1 cellular context compared by ENCODE assay signal in genomic region chr12:106954462-106955376, GRCh38.
TF ChIP-seq lines count a peak whose summit lies in the region.

No MANE protein-coding gene starts in this region.

TF ChIP-seq in K562, 482 proteins besides CTCF, POLR2A, EP300 and RAD21 (continued from another document and continues in another):
- TF ChIP-seq CREB1 (IDR thresholded peaks at IDR 0.05) = no peak
- 0 out of 2 replicates have a peak, but pooled peaks have one; percentile 3 for TF ChIP-seq CREB1 (CRISPR knock-in tag; IDR thresholded peaks at IDR 0.05)
- TF ChIP-seq ETV6 (IDR thresholded peaks at IDR 0.05; ENCODE audit: borderline replicate concordance in 1 of 2, low read depth in 2 of 2, low read length in 1 of 2) = no peak
- peak; percentile 61; the same call in 1 of the 2 replicates for TF ChIP-seq ETV6 (CRISPR knock-in tag; IDR thresholded peaks at IDR 0.05; ENCODE audit: borderline replicate concordance)
- 0 out of 4 replicates have a peak, but pooled peaks have one; percentile 15 to 44 for TF ChIP-seq FOXK2 (conservative IDR thresholded peaks at IDR 0.05 in 1 of 2, IDR thresholded peaks at IDR 0.05 in 1 of 2; ENCODE audit: low read depth in 2 of 2)
- 0 out of 2 replicates have a peak, but pooled peaks have one; percentile 64 for TF ChIP-seq NFRKB (IDR thresholded peaks at IDR 0.05; ENCODE audit: low read depth)
- TF ChIP-seq EHMT2 (IDR thresholded peaks at IDR 0.05) = no peak
- TF ChIP-seq, protein P1, sequence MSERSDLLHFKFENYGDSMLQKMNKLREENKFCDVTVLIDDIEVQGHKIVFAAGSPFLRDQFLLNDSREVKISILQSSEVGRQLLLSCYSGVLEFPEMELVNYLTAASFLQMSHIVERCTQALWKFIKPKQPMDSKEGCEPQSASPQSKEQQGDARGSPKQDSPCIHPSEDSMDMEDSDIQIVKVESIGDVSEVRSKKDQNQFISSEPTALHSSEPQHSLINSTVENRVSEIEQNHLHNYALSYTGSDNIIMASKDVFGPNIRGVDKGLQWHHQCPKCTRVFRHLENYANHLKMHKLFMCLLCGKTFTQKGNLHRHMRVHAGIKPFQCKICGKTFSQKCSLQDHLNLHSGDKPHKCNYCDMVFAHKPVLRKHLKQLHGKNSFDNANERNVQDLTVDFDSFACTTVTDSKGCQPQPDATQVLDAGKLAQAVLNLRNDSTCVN (CRISPR knock-in tag; IDR thresholded peaks at IDR 0.05) = no peak
- TF ChIP-seq, protein P2, sequence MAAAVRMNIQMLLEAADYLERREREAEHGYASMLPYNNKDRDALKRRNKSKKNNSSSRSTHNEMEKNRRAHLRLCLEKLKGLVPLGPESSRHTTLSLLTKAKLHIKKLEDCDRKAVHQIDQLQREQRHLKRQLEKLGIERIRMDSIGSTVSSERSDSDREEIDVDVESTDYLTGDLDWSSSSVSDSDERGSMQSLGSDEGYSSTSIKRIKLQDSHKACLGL (CRISPR knock-in tag; IDR thresholded peaks at IDR 0.05; ENCODE audit: borderline replicate concordance, poor library complexity, severe bottlenecking) = peak; percentile 48
- no peak for TF ChIP-seq NFYB (IDR thresholded peaks at IDR 0.05; ENCODE audit: extremely low read depth, insufficient read length)
- TF ChIP-seq, protein P3, sequence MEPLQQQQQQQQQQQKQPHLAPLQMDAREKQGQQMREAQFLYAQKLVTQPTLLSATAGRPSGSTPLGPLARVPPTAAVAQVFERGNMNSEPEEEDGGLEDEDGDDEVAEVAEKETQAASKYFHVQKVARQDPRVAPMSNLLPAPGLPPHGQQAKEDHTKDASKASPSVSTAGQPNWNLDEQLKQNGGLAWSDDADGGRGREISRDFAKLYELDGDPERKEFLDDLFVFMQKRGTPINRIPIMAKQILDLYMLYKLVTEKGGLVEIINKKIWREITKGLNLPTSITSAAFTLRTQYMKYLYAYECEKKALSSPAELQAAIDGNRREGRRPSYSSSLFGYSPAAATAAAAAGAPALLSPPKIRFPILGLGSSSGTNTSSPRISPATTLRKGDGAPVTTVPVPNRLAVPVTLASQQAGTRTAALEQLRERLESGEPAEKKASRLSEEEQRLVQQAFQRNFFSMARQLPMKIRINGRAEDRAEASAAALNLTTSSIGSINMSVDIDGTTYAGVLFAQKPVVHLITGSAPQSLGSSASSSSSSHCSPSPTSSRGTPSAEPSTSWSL (CRISPR knock-in tag; IDR thresholded peaks at IDR 0.05; ENCODE audit: borderline replicate concordance) = no peak
- TF ChIP-seq ZNF76 (CRISPR knock-in tag; IDR thresholded peaks at IDR 0.05; ENCODE audit: borderline replicate concordance) = no peak
- TF ChIP-seq ZC3H8 (IDR thresholded peaks at IDR 0.05) = 0 out of 2 replicates have a peak, but pooled peaks have one; percentile 23
- TF ChIP-seq, protein P4, sequence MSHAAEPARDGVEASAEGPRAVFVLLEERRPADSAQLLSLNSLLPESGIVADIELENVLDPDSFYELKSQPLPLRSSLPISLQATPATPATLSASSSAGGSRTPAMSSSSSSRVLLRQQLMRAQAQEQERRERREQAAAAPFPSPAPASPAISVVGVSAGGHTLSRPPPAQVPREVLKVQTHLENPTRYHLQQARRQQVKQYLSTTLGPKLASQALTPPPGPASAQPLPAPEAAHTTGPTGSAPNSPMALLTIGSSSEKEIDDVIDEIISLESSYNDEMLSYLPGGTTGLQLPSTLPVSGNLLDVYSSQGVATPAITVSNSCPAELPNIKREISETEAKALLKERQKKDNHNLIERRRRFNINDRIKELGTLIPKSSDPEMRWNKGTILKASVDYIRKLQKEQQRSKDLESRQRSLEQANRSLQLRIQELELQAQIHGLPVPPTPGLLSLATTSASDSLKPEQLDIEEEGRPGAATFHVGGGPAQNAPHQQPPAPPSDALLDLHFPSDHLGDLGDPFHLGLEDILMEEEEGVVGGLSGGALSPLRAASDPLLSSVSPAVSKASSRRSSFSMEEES (CRISPR knock-in tag; IDR thresholded peaks at IDR 0.05) = no peak
- no peak for TF ChIP-seq ZNF444 (CRISPR knock-in tag; IDR thresholded peaks at IDR 0.05)
- TF ChIP-seq NR2F6 (CRISPR knock-in tag; IDR thresholded peaks at IDR 0.05) = no peak
- TF ChIP-seq, protein P5, sequence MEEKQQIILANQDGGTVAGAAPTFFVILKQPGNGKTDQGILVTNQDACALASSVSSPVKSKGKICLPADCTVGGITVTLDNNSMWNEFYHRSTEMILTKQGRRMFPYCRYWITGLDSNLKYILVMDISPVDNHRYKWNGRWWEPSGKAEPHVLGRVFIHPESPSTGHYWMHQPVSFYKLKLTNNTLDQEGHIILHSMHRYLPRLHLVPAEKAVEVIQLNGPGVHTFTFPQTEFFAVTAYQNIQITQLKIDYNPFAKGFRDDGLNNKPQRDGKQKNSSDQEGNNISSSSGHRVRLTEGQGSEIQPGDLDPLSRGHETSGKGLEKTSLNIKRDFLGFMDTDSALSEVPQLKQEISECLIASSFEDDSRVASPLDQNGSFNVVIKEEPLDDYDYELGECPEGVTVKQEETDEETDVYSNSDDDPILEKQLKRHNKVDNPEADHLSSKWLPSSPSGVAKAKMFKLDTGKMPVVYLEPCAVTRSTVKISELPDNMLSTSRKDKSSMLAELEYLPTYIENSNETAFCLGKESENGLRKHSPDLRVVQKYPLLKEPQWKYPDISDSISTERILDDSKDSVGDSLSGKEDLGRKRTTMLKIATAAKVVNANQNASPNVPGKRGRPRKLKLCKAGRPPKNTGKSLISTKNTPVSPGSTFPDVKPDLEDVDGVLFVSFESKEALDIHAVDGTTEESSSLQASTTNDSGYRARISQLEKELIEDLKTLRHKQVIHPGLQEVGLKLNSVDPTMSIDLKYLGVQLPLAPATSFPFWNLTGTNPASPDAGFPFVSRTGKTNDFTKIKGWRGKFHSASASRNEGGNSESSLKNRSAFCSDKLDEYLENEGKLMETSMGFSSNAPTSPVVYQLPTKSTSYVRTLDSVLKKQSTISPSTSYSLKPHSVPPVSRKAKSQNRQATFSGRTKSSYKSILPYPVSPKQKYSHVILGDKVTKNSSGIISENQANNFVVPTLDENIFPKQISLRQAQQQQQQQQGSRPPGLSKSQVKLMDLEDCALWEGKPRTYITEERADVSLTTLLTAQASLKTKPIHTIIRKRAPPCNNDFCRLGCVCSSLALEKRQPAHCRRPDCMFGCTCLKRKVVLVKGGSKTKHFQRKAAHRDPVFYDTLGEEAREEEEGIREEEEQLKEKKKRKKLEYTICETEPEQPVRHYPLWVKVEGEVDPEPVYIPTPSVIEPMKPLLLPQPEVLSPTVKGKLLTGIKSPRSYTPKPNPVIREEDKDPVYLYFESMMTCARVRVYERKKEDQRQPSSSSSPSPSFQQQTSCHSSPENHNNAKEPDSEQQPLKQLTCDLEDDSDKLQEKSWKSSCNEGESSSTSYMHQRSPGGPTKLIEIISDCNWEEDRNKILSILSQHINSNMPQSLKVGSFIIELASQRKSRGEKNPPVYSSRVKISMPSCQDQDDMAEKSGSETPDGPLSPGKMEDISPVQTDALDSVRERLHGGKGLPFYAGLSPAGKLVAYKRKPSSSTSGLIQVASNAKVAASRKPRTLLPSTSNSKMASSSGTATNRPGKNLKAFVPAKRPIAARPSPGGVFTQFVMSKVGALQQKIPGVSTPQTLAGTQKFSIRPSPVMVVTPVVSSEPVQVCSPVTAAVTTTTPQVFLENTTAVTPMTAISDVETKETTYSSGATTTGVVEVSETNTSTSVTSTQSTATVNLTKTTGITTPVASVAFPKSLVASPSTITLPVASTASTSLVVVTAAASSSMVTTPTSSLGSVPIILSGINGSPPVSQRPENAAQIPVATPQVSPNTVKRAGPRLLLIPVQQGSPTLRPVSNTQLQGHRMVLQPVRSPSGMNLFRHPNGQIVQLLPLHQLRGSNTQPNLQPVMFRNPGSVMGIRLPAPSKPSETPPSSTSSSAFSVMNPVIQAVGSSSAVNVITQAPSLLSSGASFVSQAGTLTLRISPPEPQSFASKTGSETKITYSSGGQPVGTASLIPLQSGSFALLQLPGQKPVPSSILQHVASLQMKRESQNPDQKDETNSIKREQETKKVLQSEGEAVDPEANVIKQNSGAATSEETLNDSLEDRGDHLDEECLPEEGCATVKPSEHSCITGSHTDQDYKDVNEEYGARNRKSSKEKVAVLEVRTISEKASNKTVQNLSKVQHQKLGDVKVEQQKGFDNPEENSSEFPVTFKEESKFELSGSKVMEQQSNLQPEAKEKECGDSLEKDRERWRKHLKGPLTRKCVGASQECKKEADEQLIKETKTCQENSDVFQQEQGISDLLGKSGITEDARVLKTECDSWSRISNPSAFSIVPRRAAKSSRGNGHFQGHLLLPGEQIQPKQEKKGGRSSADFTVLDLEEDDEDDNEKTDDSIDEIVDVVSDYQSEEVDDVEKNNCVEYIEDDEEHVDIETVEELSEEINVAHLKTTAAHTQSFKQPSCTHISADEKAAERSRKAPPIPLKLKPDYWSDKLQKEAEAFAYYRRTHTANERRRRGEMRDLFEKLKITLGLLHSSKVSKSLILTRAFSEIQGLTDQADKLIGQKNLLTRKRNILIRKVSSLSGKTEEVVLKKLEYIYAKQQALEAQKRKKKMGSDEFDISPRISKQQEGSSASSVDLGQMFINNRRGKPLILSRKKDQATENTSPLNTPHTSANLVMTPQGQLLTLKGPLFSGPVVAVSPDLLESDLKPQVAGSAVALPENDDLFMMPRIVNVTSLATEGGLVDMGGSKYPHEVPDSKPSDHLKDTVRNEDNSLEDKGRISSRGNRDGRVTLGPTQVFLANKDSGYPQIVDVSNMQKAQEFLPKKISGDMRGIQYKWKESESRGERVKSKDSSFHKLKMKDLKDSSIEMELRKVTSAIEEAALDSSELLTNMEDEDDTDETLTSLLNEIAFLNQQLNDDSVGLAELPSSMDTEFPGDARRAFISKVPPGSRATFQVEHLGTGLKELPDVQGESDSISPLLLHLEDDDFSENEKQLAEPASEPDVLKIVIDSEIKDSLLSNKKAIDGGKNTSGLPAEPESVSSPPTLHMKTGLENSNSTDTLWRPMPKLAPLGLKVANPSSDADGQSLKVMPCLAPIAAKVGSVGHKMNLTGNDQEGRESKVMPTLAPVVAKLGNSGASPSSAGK (IDR thresholded peaks at IDR 0.05) = peak; percentile 96
- peak in 1 of 2 experiments; percentile 16; a peak in 1 of 4 replicates for TF ChIP-seq HDAC1 (IDR thresholded peaks at IDR 0.05)
- TF ChIP-seq, protein P6, sequence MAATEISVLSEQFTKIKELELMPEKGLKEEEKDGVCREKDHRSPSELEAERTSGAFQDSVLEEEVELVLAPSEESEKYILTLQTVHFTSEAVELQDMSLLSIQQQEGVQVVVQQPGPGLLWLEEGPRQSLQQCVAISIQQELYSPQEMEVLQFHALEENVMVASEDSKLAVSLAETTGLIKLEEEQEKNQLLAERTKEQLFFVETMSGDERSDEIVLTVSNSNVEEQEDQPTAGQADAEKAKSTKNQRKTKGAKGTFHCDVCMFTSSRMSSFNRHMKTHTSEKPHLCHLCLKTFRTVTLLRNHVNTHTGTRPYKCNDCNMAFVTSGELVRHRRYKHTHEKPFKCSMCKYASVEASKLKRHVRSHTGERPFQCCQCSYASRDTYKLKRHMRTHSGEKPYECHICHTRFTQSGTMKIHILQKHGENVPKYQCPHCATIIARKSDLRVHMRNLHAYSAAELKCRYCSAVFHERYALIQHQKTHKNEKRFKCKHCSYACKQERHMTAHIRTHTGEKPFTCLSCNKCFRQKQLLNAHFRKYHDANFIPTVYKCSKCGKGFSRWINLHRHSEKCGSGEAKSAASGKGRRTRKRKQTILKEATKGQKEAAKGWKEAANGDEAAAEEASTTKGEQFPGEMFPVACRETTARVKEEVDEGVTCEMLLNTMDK (IDR thresholded peaks at IDR 0.05; ENCODE audit: borderline replicate concordance, insufficient read depth, low read depth, low read length, poor library complexity, severe bottlenecking) = no peak
- TF ChIP-seq, protein P7, sequence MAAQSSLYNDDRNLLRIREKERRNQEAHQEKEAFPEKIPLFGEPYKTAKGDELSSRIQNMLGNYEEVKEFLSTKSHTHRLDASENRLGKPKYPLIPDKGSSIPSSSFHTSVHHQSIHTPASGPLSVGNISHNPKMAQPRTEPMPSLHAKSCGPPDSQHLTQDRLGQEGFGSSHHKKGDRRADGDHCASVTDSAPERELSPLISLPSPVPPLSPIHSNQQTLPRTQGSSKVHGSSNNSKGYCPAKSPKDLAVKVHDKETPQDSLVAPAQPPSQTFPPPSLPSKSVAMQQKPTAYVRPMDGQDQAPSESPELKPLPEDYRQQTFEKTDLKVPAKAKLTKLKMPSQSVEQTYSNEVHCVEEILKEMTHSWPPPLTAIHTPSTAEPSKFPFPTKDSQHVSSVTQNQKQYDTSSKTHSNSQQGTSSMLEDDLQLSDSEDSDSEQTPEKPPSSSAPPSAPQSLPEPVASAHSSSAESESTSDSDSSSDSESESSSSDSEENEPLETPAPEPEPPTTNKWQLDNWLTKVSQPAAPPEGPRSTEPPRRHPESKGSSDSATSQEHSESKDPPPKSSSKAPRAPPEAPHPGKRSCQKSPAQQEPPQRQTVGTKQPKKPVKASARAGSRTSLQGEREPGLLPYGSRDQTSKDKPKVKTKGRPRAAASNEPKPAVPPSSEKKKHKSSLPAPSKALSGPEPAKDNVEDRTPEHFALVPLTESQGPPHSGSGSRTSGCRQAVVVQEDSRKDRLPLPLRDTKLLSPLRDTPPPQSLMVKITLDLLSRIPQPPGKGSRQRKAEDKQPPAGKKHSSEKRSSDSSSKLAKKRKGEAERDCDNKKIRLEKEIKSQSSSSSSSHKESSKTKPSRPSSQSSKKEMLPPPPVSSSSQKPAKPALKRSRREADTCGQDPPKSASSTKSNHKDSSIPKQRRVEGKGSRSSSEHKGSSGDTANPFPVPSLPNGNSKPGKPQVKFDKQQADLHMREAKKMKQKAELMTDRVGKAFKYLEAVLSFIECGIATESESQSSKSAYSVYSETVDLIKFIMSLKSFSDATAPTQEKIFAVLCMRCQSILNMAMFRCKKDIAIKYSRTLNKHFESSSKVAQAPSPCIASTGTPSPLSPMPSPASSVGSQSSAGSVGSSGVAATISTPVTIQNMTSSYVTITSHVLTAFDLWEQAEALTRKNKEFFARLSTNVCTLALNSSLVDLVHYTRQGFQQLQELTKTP (IDR thresholded peaks at IDR 0.05; ENCODE audit: low read depth in 1 of 2, partially characterized antibody in 2 of 2) = peak in 1 of 2 experiments; percentile 48
- TF ChIP-seq NBN (IDR thresholded peaks at IDR 0.05; ENCODE audit: low read depth) = 0 out of 2 replicates have a peak, but pooled peaks have one; percentile 27
- TF ChIP-seq MCM7 (IDR thresholded peaks at IDR 0.05) = no peak
- peak; percentile 15; the same call in 1 of the 2 replicates for TF ChIP-seq JUN (IDR thresholded peaks at IDR 0.05; ENCODE audit: borderline replicate concordance, low read depth, low read length)
- TF ChIP-seq JUN (CRISPR knock-in tag; IDR thresholded peaks at IDR 0.05; ENCODE audit: borderline replicate concordance) = no peak
- TF ChIP-seq, protein P8, sequence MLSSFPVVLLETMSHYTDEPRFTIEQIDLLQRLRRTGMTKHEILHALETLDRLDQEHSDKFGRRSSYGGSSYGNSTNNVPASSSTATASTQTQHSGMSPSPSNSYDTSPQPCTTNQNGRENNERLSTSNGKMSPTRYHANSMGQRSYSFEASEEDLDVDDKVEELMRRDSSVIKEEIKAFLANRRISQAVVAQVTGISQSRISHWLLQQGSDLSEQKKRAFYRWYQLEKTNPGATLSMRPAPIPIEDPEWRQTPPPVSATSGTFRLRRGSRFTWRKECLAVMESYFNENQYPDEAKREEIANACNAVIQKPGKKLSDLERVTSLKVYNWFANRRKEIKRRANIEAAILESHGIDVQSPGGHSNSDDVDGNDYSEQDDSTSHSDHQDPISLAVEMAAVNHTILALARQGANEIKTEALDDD (IDR thresholded peaks at IDR 0.05) = peak; percentile 39; the same call in 1 of the 2 replicates
- no peak for TF ChIP-seq ZNF217 (CRISPR knock-in tag; IDR thresholded peaks at IDR 0.05)
- TF ChIP-seq NFXL1 (CRISPR knock-in tag; IDR thresholded peaks at IDR 0.05) = no peak
